8 cellular contexts compared by ENCODE assay signal in genomic region chr6:169212897-169213813, GRCh38. TPM values are rescaled to one million over a fixed set of nuclear protein-coding genes. Genes with fewer than 3 reads are reported as not detected.
DNase-seq lines count a peak whose midpoint lies in the region; ATAC-seq, FAIRE-seq and TF ChIP-seq lines count a peak whose summit lies in the region.

No MANE protein-coding gene starts in this region.

- peak in 1 of 2 donors; percentile 65 for TF ChIP-seq EP300 in tibial nerve (IDR thresholded peaks at IDR 0.05)

- peak; percentile 58 for DNase-seq in G401 (ENCODE audit: low spot score)
- peak; percentile 84 for DNase-seq in H54 (ENCODE audit: insufficient read length, low spot score)
- peak; percentile 87 for DNase-seq in LoVo (ENCODE audit: low spot score)
- peak; percentile 75 to 92 (median 86) for DNase-seq in T-cell
- DNase-seq in adrenal gland, result peak; percentile 92 to 96 (median 94)
- DNase-seq in heart right ventricle, result peak; percentile 92 to 95
- peak; percentile 92 for DNase-seq in pons (ENCODE audit: low spot score)
- DNase-seq in tibial nerve (ENCODE audit: low spot score in 2 of 2), result peak; percentile 78

- in situ Hi-C loops in G401 (cut with HindIII; ENCODE audit: low sequenced_read_pairs), result no loop called here

- H3K4me1 Mint-ChIP-seq in T-cell, result peaks cover 7 to 23% (median 17%) of the 10 kb centered on the region in 3 donors

- H3K27ac ChIP-seq in adrenal gland (peak overlapping the region; percentile 77 to 97 (median 95)), heart right ventricle (peak overlapping the region; percentile 51 to 91 (median 87)), tibial nerve (peak overlapping the region; percentile 80 to 98 (median 91))

- CTCF ChIA-PET in T-cell (lab: Charles Lee), result interaction anchor here (0.7 to 1.0 kb wide), 3 partner anchors 256 to 509 kb away, joined by 4 to 7 read pairs (median 5); no protein-coding TSS in a partner anchor

- no peaks in the 10 kb centered on the region for H3K27me3 Mint-ChIP-seq in T-cell

- peak overlapping the region; percentile 64 to 66 (median 65) for H3K4me3 Mint-ChIP-seq in T-cell

- H3K4me1 ChIP-seq in adrenal gland (replicated peaks in 1 of 2), result peaks cover 22 to 31% of the 10 kb centered on the region in 2 donors
- H3K4me1 ChIP-seq in heart right ventricle, result peaks cover 0 to 28% (median 10%) of the 10 kb centered on the region in 9 donors
- H3K4me1 ChIP-seq in tibial nerve, result peaks cover 0 to 45% (median 22%) of the 10 kb centered on the region in 4 donors

- TF ChIP-seq POLR2A in H54 (IDR thresholded peaks at IDR 0.05; ENCODE audit: low read depth, low read length) (no peak), adrenal gland (IDR thresholded peaks at IDR 0.05) (peak in 1 of 2 donors; percentile 69), tibial nerve (IDR thresholded peaks at IDR 0.05) (peak; percentile 33 to 40)

- no peak for FAIRE-seq in H54 (lab: Jason Lieb, UNC)

- H3K27me3 ChIP-seq in adrenal gland, result no peaks in the 10 kb centered on the region
- H3K27me3 ChIP-seq in heart right ventricle, result no peaks in the 10 kb centered on the region
- H3K27me3 ChIP-seq in tibial nerve, result no peaks in the 10 kb centered on the region

- WGBS in adrenal gland, 4 donors, result 14 to 24% (median 17%) methylated on average over 41 to 56 of the region's 56 CpGs
- WGBS in heart right ventricle, 2 donors, result 24 to 27% methylated on average over 56 of the region's 56 CpGs
- 17 to 23% methylated on average over 53 to 56 of the region's 56 CpGs for WGBS in tibial nerve, 2 donors

- H3K36me3 ChIP-seq in adrenal gland (replicated peaks in 1 of 2) (no peaks in the 10 kb centered on the region), heart right ventricle (peaks cover 0 to 19% (median 7%) of the 10 kb centered on the region in 9 donors), tibial nerve (peaks cover 0 to 14% (median 0%) of the 10 kb centered on the region in 3 donors)

- peak; percentile 97 to 99 (median 98) for ATAC-seq in T-cell (replicated peaks in 1 of 4)
- ATAC-seq in heart right ventricle, result peak; percentile 97 to 100 (median 98)

- H3K27ac Mint-ChIP-seq in T-cell, result peak overlapping the region; percentile 79 to 80

- peaks cover 0 to 25% (median 10%) of the 10 kb centered on the region in 3 donors for H3K9me3 Mint-ChIP-seq in T-cell

- H3K36me3 Mint-ChIP-seq in T-cell, result no peaks in the 10 kb centered on the region

- TF ChIP-seq CTCF in adrenal gland (IDR thresholded peaks at IDR 0.05) (peak in 5 of 6 experiments; percentile 17 to 58 (median 44)), heart right ventricle (IDR thresholded peaks at IDR 0.05) (peak in 8 of 9 donors; percentile 30 to 75 (median 50)), tibial nerve (IDR thresholded peaks at IDR 0.05) (peak; percentile 27 to 69 (median 66))

- POLR2A ChIA-PET in T-cell (lab: Charles Lee), result interaction anchor here in 1 of 2 donors (0.6 to 0.7 kb wide), 2 partner anchors 510 to 1074 kb away, joined by 4 read pairs; no protein-coding TSS in a partner anchor

- intact Hi-C loops in adrenal gland (cut with DNase I) (loop anchor here in 1 of 2 donors (10.0 kb wide), 1 partner anchor 52 kb away; no protein-coding TSS in a partner anchor), heart right ventricle (cut with DNase I) (loop anchor here in 1 of 10 donors (10.0 kb wide), 1 partner anchor 1342 kb away; the partner anchor contains the start of genes PSMB1 and TBP)

- H3K4me3 ChIP-seq in adrenal gland (peak overlapping the region in 1 of 4 donors; percentile 33), heart right ventricle (peak overlapping the region in 9 of 10 donors; percentile 23 to 58 (median 46)), tibial nerve (peak overlapping the region; percentile 20 to 48 (median 31))

- H3K9me3 ChIP-seq in adrenal gland (replicated peaks in 1 of 3), result peaks cover 0 to under 1% (median 0%) of the 10 kb centered on the region in 3 donors
- peaks cover 0 to 5% (median 0%) of the 10 kb centered on the region in 11 donors for H3K9me3 ChIP-seq in heart right ventricle
- peaks cover 0 to 4% (median 0%) of the 10 kb centered on the region in 4 donors for H3K9me3 ChIP-seq in tibial nerve

RNA-seq across cellular contexts. Expression of gene THBS2, which starts 40.5 kb away (rescaled TPM):
- total RNA-seq in G401 (2014; rRNA removed; shearing (Covaris generic)), result 0.14 and 0.18 TPM in 2 replicates
- under 1 TPM in 3 of 5 donors, not detected in 2; 0.09 to 0.39 (median 0.12) TPM for total RNA-seq in T-cell
- 10 to 100 TPM in 7 of 8 donors, 1 to 10 TPM in 1; 9.8 to 72.7 (median 27.0) TPM for total RNA-seq in adrenal gland
- polyA plus RNA-seq in adrenal gland, result 1 to 10 TPM; 5.6 to 7.9 (median 6.1) TPM
- 10 to 100 TPM in 5 of 10 donors, 1 to 10 TPM in 5; 6.0 to 45.9 (median 10.7) TPM for total RNA-seq in heart right ventricle
- polyA plus RNA-seq in heart right ventricle, result 10 to 100 TPM in 1 of 2 donors, 1 to 10 TPM in 1; 5.2 to 13.6 TPM
- total RNA-seq in tibial nerve, result 100 to 1,000 TPM in 2 of 4 donors, 10 to 100 TPM in 2; 39.5 to 107 (median 82.7) TPM
